ENCODE assay signal across 1 cellular context in the genomic region with DNA sequence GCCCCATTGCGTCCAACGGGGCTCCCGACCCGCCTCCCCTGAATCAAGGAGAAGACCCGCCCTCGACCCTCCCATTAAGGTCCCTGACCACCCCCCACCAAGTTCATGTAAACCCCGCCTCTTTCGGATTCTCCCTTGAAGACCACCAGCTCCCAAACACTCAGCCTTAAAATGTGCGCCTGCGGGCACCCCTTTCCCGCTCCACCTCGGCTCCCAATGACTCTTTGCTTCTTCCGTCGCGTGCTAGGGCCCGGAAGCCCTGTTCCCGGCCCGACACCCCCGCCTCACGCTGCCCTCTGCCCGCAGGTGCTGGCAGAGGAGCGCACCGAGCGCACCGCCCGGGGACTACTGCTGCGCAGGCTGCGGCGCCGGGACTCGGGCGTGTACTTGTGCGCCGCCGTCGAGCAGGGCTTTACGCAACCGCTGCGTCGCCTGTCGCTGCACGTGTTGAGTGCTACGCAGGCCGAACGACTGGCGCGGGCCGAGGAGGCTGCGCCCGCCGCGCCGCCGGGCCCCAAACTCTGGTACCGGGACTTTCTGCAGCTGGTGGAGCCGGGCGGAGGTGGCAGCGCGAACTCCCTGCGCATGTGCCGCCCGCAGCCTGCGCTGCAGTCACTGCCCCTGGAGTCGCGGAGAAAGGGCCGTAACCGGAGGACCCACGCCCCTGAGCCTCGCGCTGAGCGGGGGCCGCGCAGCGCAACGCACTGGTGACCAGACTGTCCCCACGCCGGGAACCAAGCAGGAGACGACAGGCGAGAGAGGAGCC.
TF ChIP-seq lines count a peak whose summit lies in the region.

No MANE protein-coding gene starts in this region.

TF ChIP-seq in WTC11, 78 proteins besides CTCF, POLR2A, EP300 and RAD21 (continued from another document):
- TF ChIP-seq, protein P1, sequence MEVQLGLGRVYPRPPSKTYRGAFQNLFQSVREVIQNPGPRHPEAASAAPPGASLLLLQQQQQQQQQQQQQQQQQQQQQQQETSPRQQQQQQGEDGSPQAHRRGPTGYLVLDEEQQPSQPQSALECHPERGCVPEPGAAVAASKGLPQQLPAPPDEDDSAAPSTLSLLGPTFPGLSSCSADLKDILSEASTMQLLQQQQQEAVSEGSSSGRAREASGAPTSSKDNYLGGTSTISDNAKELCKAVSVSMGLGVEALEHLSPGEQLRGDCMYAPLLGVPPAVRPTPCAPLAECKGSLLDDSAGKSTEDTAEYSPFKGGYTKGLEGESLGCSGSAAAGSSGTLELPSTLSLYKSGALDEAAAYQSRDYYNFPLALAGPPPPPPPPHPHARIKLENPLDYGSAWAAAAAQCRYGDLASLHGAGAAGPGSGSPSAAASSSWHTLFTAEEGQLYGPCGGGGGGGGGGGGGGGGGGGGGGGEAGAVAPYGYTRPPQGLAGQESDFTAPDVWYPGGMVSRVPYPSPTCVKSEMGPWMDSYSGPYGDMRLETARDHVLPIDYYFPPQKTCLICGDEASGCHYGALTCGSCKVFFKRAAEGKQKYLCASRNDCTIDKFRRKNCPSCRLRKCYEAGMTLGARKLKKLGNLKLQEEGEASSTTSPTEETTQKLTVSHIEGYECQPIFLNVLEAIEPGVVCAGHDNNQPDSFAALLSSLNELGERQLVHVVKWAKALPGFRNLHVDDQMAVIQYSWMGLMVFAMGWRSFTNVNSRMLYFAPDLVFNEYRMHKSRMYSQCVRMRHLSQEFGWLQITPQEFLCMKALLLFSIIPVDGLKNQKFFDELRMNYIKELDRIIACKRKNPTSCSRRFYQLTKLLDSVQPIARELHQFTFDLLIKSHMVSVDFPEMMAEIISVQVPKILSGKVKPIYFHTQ (CRISPR knock-in tag; IDR thresholded peaks at IDR 0.05): no peak
- TF ChIP-seq, protein P2, sequence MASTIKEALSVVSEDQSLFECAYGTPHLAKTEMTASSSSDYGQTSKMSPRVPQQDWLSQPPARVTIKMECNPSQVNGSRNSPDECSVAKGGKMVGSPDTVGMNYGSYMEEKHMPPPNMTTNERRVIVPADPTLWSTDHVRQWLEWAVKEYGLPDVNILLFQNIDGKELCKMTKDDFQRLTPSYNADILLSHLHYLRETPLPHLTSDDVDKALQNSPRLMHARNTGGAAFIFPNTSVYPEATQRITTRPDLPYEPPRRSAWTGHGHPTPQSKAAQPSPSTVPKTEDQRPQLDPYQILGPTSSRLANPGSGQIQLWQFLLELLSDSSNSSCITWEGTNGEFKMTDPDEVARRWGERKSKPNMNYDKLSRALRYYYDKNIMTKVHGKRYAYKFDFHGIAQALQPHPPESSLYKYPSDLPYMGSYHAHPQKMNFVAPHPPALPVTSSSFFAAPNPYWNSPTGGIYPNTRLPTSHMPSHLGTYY (CRISPR knock-in tag; IDR thresholded peaks at IDR 0.05): no peak
- TF ChIP-seq, protein P3, sequence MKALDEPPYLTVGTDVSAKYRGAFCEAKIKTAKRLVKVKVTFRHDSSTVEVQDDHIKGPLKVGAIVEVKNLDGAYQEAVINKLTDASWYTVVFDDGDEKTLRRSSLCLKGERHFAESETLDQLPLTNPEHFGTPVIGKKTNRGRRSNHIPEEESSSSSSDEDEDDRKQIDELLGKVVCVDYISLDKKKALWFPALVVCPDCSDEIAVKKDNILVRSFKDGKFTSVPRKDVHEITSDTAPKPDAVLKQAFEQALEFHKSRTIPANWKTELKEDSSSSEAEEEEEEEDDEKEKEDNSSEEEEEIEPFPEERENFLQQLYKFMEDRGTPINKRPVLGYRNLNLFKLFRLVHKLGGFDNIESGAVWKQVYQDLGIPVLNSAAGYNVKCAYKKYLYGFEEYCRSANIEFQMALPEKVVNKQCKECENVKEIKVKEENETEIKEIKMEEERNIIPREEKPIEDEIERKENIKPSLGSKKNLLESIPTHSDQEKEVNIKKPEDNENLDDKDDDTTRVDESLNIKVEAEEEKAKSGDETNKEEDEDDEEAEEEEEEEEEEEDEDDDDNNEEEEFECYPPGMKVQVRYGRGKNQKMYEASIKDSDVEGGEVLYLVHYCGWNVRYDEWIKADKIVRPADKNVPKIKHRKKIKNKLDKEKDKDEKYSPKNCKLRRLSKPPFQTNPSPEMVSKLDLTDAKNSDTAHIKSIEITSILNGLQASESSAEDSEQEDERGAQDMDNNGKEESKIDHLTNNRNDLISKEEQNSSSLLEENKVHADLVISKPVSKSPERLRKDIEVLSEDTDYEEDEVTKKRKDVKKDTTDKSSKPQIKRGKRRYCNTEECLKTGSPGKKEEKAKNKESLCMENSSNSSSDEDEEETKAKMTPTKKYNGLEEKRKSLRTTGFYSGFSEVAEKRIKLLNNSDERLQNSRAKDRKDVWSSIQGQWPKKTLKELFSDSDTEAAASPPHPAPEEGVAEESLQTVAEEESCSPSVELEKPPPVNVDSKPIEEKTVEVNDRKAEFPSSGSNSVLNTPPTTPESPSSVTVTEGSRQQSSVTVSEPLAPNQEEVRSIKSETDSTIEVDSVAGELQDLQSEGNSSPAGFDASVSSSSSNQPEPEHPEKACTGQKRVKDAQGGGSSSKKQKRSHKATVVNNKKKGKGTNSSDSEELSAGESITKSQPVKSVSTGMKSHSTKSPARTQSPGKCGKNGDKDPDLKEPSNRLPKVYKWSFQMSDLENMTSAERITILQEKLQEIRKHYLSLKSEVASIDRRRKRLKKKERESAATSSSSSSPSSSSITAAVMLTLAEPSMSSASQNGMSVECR (CRISPR knock-in tag; IDR thresholded peaks at IDR 0.05; ENCODE audit: borderline replicate concordance): no peak; the same call in 1 of the 2 replicates
- TF ChIP-seq ZNF263 (CRISPR knock-in tag; IDR thresholded peaks at IDR 0.05; ENCODE audit: low read depth) (no peak), ATF1 (CRISPR knock-in tag; IDR thresholded peaks at IDR 0.05) (no peak), RELA (CRISPR knock-in tag; IDR thresholded peaks at IDR 0.05; ENCODE audit: borderline replicate concordance) (no peak), ZNF121 (CRISPR knock-in tag; IDR thresholded peaks at IDR 0.05) (no peak), NFATC4 (CRISPR knock-in tag; IDR thresholded peaks at IDR 0.05) (no peak), ZBTB21 (CRISPR knock-in tag; IDR thresholded peaks at IDR 0.05; ENCODE audit: borderline replicate concordance) (no peak), ELF4 (CRISPR knock-in tag; IDR thresholded peaks at IDR 0.05; ENCODE audit: low read depth) (no peak), SOX15 (CRISPR knock-in tag; IDR thresholded peaks at IDR 0.05) (no peak), ZNF396 (CRISPR knock-in tag; IDR thresholded peaks at IDR 0.05; ENCODE audit: borderline replicate concordance) (no peak), KAT7 (CRISPR knock-in tag; IDR thresholded peaks at IDR 0.05; ENCODE audit: borderline replicate concordance) (0 out of 2 replicates have a peak, but pooled peaks have one; percentile 58), TEAD1 (CRISPR knock-in tag; IDR thresholded peaks at IDR 0.05) (peak; percentile 73; the same call in 1 of the 2 replicates), NFYB (CRISPR knock-in tag; conservative IDR thresholded peaks at IDR 0.05; ENCODE audit: low read depth) (no peak), CBFB (CRISPR knock-in tag; IDR thresholded peaks at IDR 0.05; ENCODE audit: low read depth) (0 out of 2 replicates have a peak, but pooled peaks have one; percentile 56), CREB1 (CRISPR knock-in tag; IDR thresholded peaks at IDR 0.05) (peak; percentile 15; the same call in 1 of the 2 replicates), TCF7 (CRISPR knock-in tag; IDR thresholded peaks at IDR 0.05; ENCODE audit: low read depth) (no peak)
- TF ChIP-seq, protein P4, sequence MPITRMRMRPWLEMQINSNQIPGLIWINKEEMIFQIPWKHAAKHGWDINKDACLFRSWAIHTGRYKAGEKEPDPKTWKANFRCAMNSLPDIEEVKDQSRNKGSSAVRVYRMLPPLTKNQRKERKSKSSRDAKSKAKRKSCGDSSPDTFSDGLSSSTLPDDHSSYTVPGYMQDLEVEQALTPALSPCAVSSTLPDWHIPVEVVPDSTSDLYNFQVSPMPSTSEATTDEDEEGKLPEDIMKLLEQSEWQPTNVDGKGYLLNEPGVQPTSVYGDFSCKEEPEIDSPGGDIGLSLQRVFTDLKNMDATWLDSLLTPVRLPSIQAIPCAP (CRISPR knock-in tag; IDR thresholded peaks at IDR 0.05): peak; percentile 69; the same call in 1 of the 2 replicates
- TF ChIP-seq, protein P5, sequence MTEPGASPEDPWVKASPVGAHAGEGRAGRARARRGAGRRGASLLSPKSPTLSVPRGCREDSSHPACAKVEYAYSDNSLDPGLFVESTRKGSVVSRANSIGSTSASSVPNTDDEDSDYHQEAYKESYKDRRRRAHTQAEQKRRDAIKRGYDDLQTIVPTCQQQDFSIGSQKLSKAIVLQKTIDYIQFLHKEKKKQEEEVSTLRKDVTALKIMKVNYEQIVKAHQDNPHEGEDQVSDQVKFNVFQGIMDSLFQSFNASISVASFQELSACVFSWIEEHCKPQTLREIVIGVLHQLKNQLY (CRISPR knock-in tag; IDR thresholded peaks at IDR 0.05): no peak
- TF ChIP-seq, protein P6, sequence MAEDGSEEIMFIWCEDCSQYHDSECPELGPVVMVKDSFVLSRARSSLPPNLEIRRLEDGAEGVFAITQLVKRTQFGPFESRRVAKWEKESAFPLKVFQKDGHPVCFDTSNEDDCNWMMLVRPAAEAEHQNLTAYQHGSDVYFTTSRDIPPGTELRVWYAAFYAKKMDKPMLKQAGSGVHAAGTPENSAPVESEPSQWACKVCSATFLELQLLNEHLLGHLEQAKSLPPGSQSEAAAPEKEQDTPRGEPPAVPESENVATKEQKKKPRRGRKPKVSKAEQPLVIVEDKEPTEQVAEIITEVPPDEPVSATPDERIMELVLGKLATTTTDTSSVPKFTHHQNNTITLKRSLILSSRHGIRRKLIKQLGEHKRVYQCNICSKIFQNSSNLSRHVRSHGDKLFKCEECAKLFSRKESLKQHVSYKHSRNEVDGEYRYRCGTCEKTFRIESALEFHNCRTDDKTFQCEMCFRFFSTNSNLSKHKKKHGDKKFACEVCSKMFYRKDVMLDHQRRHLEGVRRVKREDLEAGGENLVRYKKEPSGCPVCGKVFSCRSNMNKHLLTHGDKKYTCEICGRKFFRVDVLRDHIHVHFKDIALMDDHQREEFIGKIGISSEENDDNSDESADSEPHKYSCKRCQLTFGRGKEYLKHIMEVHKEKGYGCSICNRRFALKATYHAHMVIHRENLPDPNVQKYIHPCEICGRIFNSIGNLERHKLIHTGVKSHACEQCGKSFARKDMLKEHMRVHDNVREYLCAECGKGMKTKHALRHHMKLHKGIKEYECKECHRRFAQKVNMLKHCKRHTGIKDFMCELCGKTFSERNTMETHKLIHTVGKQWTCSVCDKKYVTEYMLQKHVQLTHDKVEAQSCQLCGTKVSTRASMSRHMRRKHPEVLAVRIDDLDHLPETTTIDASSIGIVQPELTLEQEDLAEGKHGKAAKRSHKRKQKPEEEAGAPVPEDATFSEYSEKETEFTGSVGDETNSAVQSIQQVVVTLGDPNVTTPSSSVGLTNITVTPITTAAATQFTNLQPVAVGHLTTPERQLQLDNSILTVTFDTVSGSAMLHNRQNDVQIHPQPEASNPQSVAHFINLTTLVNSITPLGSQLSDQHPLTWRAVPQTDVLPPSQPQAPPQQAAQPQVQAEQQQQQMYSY (CRISPR knock-in tag; IDR thresholded peaks at IDR 0.05): peak; percentile 40
- TF ChIP-seq, protein P7, sequence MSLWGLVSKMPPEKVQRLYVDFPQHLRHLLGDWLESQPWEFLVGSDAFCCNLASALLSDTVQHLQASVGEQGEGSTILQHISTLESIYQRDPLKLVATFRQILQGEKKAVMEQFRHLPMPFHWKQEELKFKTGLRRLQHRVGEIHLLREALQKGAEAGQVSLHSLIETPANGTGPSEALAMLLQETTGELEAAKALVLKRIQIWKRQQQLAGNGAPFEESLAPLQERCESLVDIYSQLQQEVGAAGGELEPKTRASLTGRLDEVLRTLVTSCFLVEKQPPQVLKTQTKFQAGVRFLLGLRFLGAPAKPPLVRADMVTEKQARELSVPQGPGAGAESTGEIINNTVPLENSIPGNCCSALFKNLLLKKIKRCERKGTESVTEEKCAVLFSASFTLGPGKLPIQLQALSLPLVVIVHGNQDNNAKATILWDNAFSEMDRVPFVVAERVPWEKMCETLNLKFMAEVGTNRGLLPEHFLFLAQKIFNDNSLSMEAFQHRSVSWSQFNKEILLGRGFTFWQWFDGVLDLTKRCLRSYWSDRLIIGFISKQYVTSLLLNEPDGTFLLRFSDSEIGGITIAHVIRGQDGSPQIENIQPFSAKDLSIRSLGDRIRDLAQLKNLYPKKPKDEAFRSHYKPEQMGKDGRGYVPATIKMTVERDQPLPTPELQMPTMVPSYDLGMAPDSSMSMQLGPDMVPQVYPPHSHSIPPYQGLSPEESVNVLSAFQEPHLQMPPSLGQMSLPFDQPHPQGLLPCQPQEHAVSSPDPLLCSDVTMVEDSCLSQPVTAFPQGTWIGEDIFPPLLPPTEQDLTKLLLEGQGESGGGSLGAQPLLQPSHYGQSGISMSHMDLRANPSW (CRISPR knock-in tag; conservative IDR thresholded peaks at IDR 0.05; ENCODE audit: low read depth): no peak
- TF ChIP-seq, protein P8, sequence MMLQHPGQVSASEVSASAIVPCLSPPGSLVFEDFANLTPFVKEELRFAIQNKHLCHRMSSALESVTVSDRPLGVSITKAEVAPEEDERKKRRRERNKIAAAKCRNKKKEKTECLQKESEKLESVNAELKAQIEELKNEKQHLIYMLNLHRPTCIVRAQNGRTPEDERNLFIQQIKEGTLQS (CRISPR knock-in tag; conservative IDR thresholded peaks at IDR 0.05): no peak
- TF ChIP-seq, protein P9, sequence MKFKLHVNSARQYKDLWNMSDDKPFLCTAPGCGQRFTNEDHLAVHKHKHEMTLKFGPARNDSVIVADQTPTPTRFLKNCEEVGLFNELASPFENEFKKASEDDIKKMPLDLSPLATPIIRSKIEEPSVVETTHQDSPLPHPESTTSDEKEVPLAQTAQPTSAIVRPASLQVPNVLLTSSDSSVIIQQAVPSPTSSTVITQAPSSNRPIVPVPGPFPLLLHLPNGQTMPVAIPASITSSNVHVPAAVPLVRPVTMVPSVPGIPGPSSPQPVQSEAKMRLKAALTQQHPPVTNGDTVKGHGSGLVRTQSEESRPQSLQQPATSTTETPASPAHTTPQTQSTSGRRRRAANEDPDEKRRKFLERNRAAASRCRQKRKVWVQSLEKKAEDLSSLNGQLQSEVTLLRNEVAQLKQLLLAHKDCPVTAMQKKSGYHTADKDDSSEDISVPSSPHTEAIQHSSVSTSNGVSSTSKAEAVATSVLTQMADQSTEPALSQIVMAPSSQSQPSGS (CRISPR knock-in tag; IDR thresholded peaks at IDR 0.05; ENCODE audit: borderline replicate concordance, low read depth): no peak
- TF ChIP-seq, protein P10, sequence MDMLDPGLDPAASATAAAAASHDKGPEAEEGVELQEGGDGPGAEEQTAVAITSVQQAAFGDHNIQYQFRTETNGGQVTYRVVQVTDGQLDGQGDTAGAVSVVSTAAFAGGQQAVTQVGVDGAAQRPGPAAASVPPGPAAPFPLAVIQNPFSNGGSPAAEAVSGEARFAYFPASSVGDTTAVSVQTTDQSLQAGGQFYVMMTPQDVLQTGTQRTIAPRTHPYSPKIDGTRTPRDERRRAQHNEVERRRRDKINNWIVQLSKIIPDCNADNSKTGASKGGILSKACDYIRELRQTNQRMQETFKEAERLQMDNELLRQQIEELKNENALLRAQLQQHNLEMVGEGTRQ (CRISPR knock-in tag; IDR thresholded peaks at IDR 0.05): no peak
TF ChIP-seq in WTC11: peak in this region for 13.
